Comparison of ENCODE assay signal across 17 cellular contexts in the genomic region with DNA sequence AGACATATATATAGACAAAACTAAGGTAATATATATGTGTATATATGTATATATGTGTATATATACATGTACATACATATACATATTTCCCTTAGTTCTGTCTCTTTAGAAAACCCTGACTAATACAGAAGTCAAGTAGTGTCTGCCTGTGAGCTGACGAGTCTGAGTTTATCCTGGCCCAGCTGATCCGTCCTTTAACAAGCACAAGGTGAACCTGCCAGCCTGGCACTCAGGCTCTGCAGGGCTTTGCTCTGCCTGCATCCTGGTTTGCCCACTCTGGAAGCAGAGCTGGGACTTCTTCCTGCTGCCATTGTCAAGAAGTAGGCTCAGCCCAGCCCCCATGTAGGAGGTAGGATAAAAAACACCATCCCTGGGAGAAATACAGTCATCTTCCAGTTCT.
"Had no signal": no experiment of that assay in that cellular context is flagged by ENCODE, and none has a peak within 500 bp of the region (broad histone marks: within the 10 kb centered on the region; RNA-seq: fewer than 3 reads in every experiment).

No MANE protein-coding gene starts in this region.

- H3K36me3 ChIP-seq: SJCRH30 had no signal

- H3K4me1 ChIP-seq: SJCRH30 had no signal

- H3K9me3 ChIP-seq: SJCRH30 had no signal

- ATAC-seq: SK-N-SH treated with all-trans-retinoic acid at 6 μM for 48 hours had no signal

- H3K27ac ChIP-seq: SJCRH30 had no signal

- H3K27me3 ChIP-seq: SJCRH30 had no signal

- H3K4me3 ChIP-seq: SJCRH30 had no signal

- DNase-seq: KBM-7, MV-4-11, NCI-H1048, NCI-H1436, NCI-H187, NCI-H2029, NCI-H2081 treated with DMSO at 0.1 percent for 48 hours, NCI-H2171, NCI-H226, NCI-H446, NCI-H510A, NCI-H526, NCI-H82, RPMI8226, SHP77 treated with DMSO at 0.1 percent for 48 hours, SJCRH30 had no signal
